ENCODE assay signal across 11 cellular contexts in genomic region chr3:8336456-8336855, GRCh38.
DNase-seq lines count a peak whose midpoint lies in the region; ATAC-seq, FAIRE-seq and TF ChIP-seq lines count a peak whose summit lies in the region.
"Had no signal": no experiment of that assay in that cellular context is flagged by ENCODE, and none has a peak within 500 bp of the region (broad histone marks: within the 10 kb centered on the region; RNA-seq: fewer than 3 reads in every experiment).

No MANE protein-coding gene starts in this region.

- H2AFZ ChIP-seq in endothelial cell of umbilical vein (ENCODE audit: low read depth, low read length) = no peak overlapping the region

- BruUV-seq in endothelial cell of umbilical vein (replicated peaks; lab: Mats Ljungman, UMichigan) = no TSS peak

- TF ChIP-seq CTCF in left ventricle myocardium inferior (IDR thresholded peaks at IDR 0.05; ENCODE audit: borderline replicate concordance) (peak; percentile 8), endothelial cell of umbilical vein (IDR thresholded peaks at IDR 0.05; ENCODE audit: extremely low read depth in 1 of 2, insufficient read depth in 1 of 2, low read depth in 1 of 2, low read length in 2 of 2) (peak; percentile 8 to 23)

- 82% methylated on average over 8 of the region's 8 CpGs for WGBS in right cardiac atrium

- H3K4me1 ChIP-seq in left ventricle myocardium inferior (no peaks in the 10 kb centered on the region), right cardiac atrium (ENCODE audit: control insufficient read depth, insufficient read depth, low read length) (peaks cover 2% of the 10 kb centered on the region), endothelial cell of umbilical vein (ENCODE audit: control insufficient read depth, extremely low read depth, insufficient read depth, low read length) (no peaks in the 10 kb centered on the region)
- H3K4me1 ChIP-seq: SJSA1 had no signal

- H4K20me1 ChIP-seq in endothelial cell of umbilical vein (replicated peaks; ENCODE audit: control insufficient read depth, extremely low read depth, insufficient read depth, low read length) = no peaks in the 10 kb centered on the region

- no peaks in the 10 kb centered on the region for H3K9me1 ChIP-seq in endothelial cell of umbilical vein (replicated peaks; ENCODE audit: control insufficient read depth, extremely low read depth, insufficient read depth, low read length)

- no peak overlapping the region for H3K27ac ChIP-seq in left ventricle myocardium inferior (replicated peaks)
- no peak overlapping the region for H3K27ac ChIP-seq in right cardiac atrium (ENCODE audit: low read length)
- no peak overlapping the region for H3K27ac ChIP-seq in endothelial cell of umbilical vein (ENCODE audit: insufficient read depth, low read depth, low read length)
- H3K27ac ChIP-seq: SJSA1 had no signal

- no peak for ATAC-seq in right cardiac atrium
- ATAC-seq: mucosa of descending colon had no signal

- H3K36me3 ChIP-seq in left ventricle myocardium inferior = no peaks in the 10 kb centered on the region
- no peaks in the 10 kb centered on the region for H3K36me3 ChIP-seq in endothelial cell of umbilical vein (ENCODE audit: control insufficient read depth in 2 of 2, extremely low read depth in 1 of 2, insufficient read depth in 2 of 2, low read length in 2 of 2)
- H3K36me3 ChIP-seq: SJSA1 had no signal

- H3K27me3 ChIP-seq in left ventricle myocardium inferior (ENCODE audit: low read depth) (no peaks in the 10 kb centered on the region), right cardiac atrium (ENCODE audit: control insufficient read depth, insufficient read depth) (no peaks in the 10 kb centered on the region), endothelial cell of umbilical vein (ENCODE audit: control insufficient read depth in 2 of 2, insufficient read depth in 2 of 2, low read length in 2 of 2) (no peaks in the 10 kb centered on the region)
- H3K27me3 ChIP-seq: SJSA1 had no signal

- H3K9me3 ChIP-seq in left ventricle myocardium inferior (replicated peaks) = no peaks in the 10 kb centered on the region
- no peaks in the 10 kb centered on the region for H3K9me3 ChIP-seq in right cardiac atrium (ENCODE audit: control insufficient read depth, low read length)
- no peaks in the 10 kb centered on the region for H3K9me3 ChIP-seq in endothelial cell of umbilical vein (replicated peaks; ENCODE audit: control insufficient read depth, insufficient read depth, low read length)
- H3K9me3 ChIP-seq: mucosa of descending colon, SJSA1 had no signal

- H3K4me3 ChIP-seq in left ventricle myocardium inferior (no peak overlapping the region), right cardiac atrium (ENCODE audit: low read length) (no peak overlapping the region), endothelial cell of umbilical vein (replicated peaks in 1 of 3; ENCODE audit: insufficient read depth in 1 of 3, low read depth in 1 of 3, low read length in 3 of 3) (no peak overlapping the region)
- H3K4me3 ChIP-seq: mucosa of descending colon, SJSA1 had no signal

- H3K4me2 ChIP-seq in endothelial cell of umbilical vein (ENCODE audit: insufficient read depth, low read length) = no peak overlapping the region

- TF ChIP-seq POLR2A in endothelial cell of umbilical vein (IDR thresholded peaks at IDR 0.05; ENCODE audit: low read depth, low read length) = no peak

- H3K79me2 ChIP-seq in endothelial cell of umbilical vein (ENCODE audit: control insufficient read depth, insufficient read depth, low read length) = no peaks in the 10 kb centered on the region

- FAIRE-seq in endothelial cell of umbilical vein (lab: Jason Lieb, UNC) = no peak
- FAIRE-seq: small intestine had no signal

- H3K9ac ChIP-seq in endothelial cell of umbilical vein (replicated peaks; ENCODE audit: extremely low read depth, insufficient read depth, low read length) = no peak overlapping the region

- POLR2A ChIA-PET in endothelial cell of umbilical vein (lab: Charles Lee) = no interaction called here

- no peak for DNase-seq in left ventricle myocardium inferior
- no peak for DNase-seq in right cardiac atrium
- DNase-seq in NCI-H460 (ENCODE audit: extremely low read depth, low read depth) = peak; percentile 3
- no peak for DNase-seq in endothelial cell of umbilical vein (ENCODE audit: low read depth, low spot score)
- DNase-seq in NCI-H2081 treated with DMSO at 0.1 percent for 48 hours (lab: John Stamatoyannopoulos, UW) = no peak
- no peak for DNase-seq in COLO668 (lab: John Stamatoyannopoulos, UW; ENCODE audit: unreplicated experiment)
- DNase-seq in SIG-M5 treated with dmso at 0.1 percent for 504 hours (lab: John Stamatoyannopoulos, UW; ENCODE audit: unreplicated experiment) = no peak
- DNase-seq in stimulated activated naive CD4-positive, alpha-beta T cell treated with Interleukin-2 at 50 U/mL for 16 hours (lab: John Stamatoyannopoulos, UW) = no peak
- DNase-seq: mucosa of descending colon, small intestine had no signal

- CTCF ChIA-PET in endothelial cell of umbilical vein (lab: Charles Lee) = interaction anchor here (1.1 kb wide), 1 partner anchor 96 kb away, joined by 3 read pairs; no protein-coding TSS in a partner anchor

- intact Hi-C loops in left ventricle myocardium inferior (cut with micrococcal nuclease) = no loop called here
- intact Hi-C loops in right cardiac atrium (cut with DNase I) = no loop called here
- intact Hi-C loops in endothelial cell of umbilical vein (cut with micrococcal nuclease) = no loop called here

- dilution Hi-C loops in endothelial cell of umbilical vein (cut with MboI; ENCODE audit: extremely low pct_ligation_motif_present, low sequenced_read_pairs) = no loop called here

TF ChIP-seq in endothelial cell of umbilical vein, 7 proteins besides CTCF, POLR2A, EP300 and RAD21:
- no peak for TF ChIP-seq POLR2AphosphoS5 (IDR thresholded peaks at IDR 0.05; ENCODE audit: insufficient read depth, low read depth, low read length)
- TF ChIP-seq FOS (IDR thresholded peaks at IDR 0.05; ENCODE audit: borderline replicate concordance, insufficient read depth, low read length) = no peak
- no peak for TF ChIP-seq JUN (IDR thresholded peaks at IDR 0.05; ENCODE audit: borderline replicate concordance, insufficient read depth, insufficient read length, low read depth)
- no peak for TF ChIP-seq MAX (IDR thresholded peaks at IDR 0.05; ENCODE audit: insufficient read depth, insufficient read length)
- no peak for TF ChIP-seq EZH2 (IDR thresholded peaks at IDR 0.05; ENCODE audit: borderline replicate concordance, low read depth, low read length, severe bottlenecking)
- TF ChIP-seq GATA2 (IDR thresholded peaks at IDR 0.05; ENCODE audit: insufficient read depth, insufficient read length, low read depth, low read length) = no peak
- TF ChIP-seq MYC (IDR thresholded peaks at IDR 0.05; ENCODE audit: low read depth, low read length) = no peak
